In genomic region chr6:52361945-52362442, GRCh38 we compare ENCODE assay signal across 8 cellular contexts. TPM values are rescaled to one million over a fixed set of nuclear protein-coding genes. Genes with fewer than 3 reads are reported as not detected.
DNase-seq lines count a peak whose midpoint lies in the region; ATAC-seq and TF ChIP-seq lines count a peak whose summit lies in the region.

A gene with protein sequence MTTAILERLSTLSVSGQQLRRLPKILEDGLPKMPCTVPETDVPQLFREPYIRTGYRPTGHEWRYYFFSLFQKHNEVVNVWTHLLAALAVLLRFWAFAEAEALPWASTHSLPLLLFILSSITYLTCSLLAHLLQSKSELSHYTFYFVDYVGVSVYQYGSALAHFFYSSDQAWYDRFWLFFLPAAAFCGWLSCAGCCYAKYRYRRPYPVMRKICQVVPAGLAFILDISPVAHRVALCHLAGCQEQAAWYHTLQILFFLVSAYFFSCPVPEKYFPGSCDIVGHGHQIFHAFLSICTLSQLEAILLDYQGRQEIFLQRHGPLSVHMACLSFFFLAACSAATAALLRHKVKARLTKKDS (plus strand): TSS chr6:52362151. CDS start chr6:52403214, 41,063 bp downstream.

- TF ChIP-seq POLR2A in body of pancreas (IDR thresholded peaks at IDR 0.05) = peak; percentile 22 to 54 (median 34)

- in situ Hi-C loops in GM13977 (cut with MboI; ENCODE audit: low pct_unique_long_range_greater_than_20kb, low sequenced_read_pairs, unreplicated experiment) = no loop called here

- H3K36me3 ChIP-seq in body of pancreas (replicated peaks in 1 of 2; ENCODE audit: insufficient read depth in 1 of 2, low read depth in 2 of 2) = no peaks in the 10 kb centered on the region
- H3K36me3 ChIP-seq in skeletal muscle tissue (ENCODE audit: control insufficient read depth in 3 of 3, insufficient read depth in 3 of 3, low read length in 3 of 3) = no peaks in the 10 kb centered on the region

- intact Hi-C loops in body of pancreas (cut with DNase I) = no loop called here

- peak within 1 kb of the TSS; percentile 38 to 66 for H3K4me3 ChIP-seq in body of pancreas
- peak within 1 kb of the TSS; percentile 73 to 80 (median 80) for H3K4me3 ChIP-seq in skeletal muscle tissue (ENCODE audit: low read length in 3 of 3)

- peak within 1 kb of the TSS in 3 of 4 donors; percentile 56 to 67 (median 59) for H3K27ac ChIP-seq in body of pancreas
- peak within 1 kb of the TSS; percentile 65 for H3K27ac ChIP-seq in skeletal muscle tissue (ENCODE audit: low read depth, low read length)

- 0 to 1% methylated on average over 22 to 64 of the region's 69 CpGs for WGBS in body of pancreas, 2 donors

- no peaks in the 10 kb centered on the region for H3K9me3 ChIP-seq in body of pancreas
- no peaks in the 10 kb centered on the region for H3K9me3 ChIP-seq in skeletal muscle tissue (ENCODE audit: control insufficient read depth in 3 of 3, low read length in 3 of 3)

- peak; percentile 96 for DNase-seq in GM13977 (ENCODE audit: low spot score)
- peak; percentile 46 for DNase-seq in NCI-H128 (lab: John Stamatoyannopoulos, UW; ENCODE audit: unreplicated experiment)
- peak; percentile 85 for DNase-seq in UCSD-AML1 (lab: John Stamatoyannopoulos, UW; ENCODE audit: unreplicated experiment)
- peak; percentile 55 to 67 (median 62) for DNase-seq in body of pancreas
- peak; percentile 93 for DNase-seq in iPS-NIHi11 (ENCODE audit: low spot score)
- DNase-seq in NCI-H2107 treated with DMSO at 0.1 percent for 48 hours (lab: John Stamatoyannopoulos, UW; ENCODE audit: unreplicated experiment) = no peak

- H3K27me3 ChIP-seq in body of pancreas (no peaks in the 10 kb centered on the region), skeletal muscle tissue (ENCODE audit: control insufficient read depth in 3 of 3, insufficient read depth in 3 of 3, low read length in 3 of 3) (peaks cover 8 to 16% (median 14%) of the 10 kb centered on the region in 3 donors)

- H3K4me1 ChIP-seq in body of pancreas (peaks cover 10% of the 10 kb centered on the region), skeletal muscle tissue (ENCODE audit: control insufficient read depth in 3 of 3, insufficient read depth in 3 of 3, low read length in 3 of 3) (peaks cover 11 to 19% (median 14%) of the 10 kb centered on the region in 3 donors)

- H3K9ac ChIP-seq in skeletal muscle tissue (ENCODE audit: low read depth in 1 of 3, low read length in 3 of 3) = peak within 1 kb of the TSS; percentile 66 to 81 (median 70)

- TF ChIP-seq CTCF in GM13977 (IDR thresholded peaks at IDR 0.05; ENCODE audit: extremely low read depth, insufficient read depth, missing control alignments) (no peak), body of pancreas (IDR thresholded peaks at IDR 0.05) (peak in 1 of 7 experiments; percentile 20)

- ATAC-seq in HG02623 (IDR thresholded peaks at IDR 0.05; ENCODE audit: unreplicated experiment) = peak; percentile 83
- ATAC-seq in body of pancreas = peak; percentile 87

RNA-seq across cellular contexts. Expression of the gene that starts here (rescaled TPM):
- total RNA-seq in body of pancreas (1 to 10 TPM; 4.0 to 4.9 TPM), skeletal muscle tissue (6.3 TPM)
